ENCODE assay signal across 7 cellular contexts in genomic region chr17:80970044-80970761, GRCh38. TPM values are rescaled to one million over a fixed set of nuclear protein-coding genes. Genes with fewer than 3 reads are reported as not detected.
DNase-seq lines count a peak whose midpoint lies in the region; ATAC-seq and TF ChIP-seq lines count a peak whose summit lies in the region.

No MANE protein-coding gene starts in this region.

- no peak overlapping the region for H2AFZ ChIP-seq in smooth muscle cell (ENCODE audit: low read depth)

- H3K9me3 ChIP-seq in smooth muscle cell (replicated peaks; ENCODE audit: low read depth) (no peaks in the 10 kb centered on the region), colonic mucosa (no peaks in the 10 kb centered on the region)

- peak; percentile 73 for TF ChIP-seq CTCF in GM12865 (IDR thresholded peaks at IDR 0.05; ENCODE audit: insufficient read depth, low read depth, low read length, missing control alignments)
- peak; percentile 34 for TF ChIP-seq CTCF in smooth muscle cell (IDR thresholded peaks at IDR 0.05; ENCODE audit: borderline replicate concordance, insufficient read depth, poor library complexity, severe bottlenecking)
- no peak for TF ChIP-seq CTCF in colonic mucosa (IDR thresholded peaks at IDR 0.05)

- ATAC-seq in HG02885 (IDR thresholded peaks at IDR 0.05; ENCODE audit: poor library complexity, unreplicated experiment) = no peak

- no peaks in the 10 kb centered on the region for H3K4me1 ChIP-seq in smooth muscle cell (ENCODE audit: low read depth)
- no peaks in the 10 kb centered on the region for H3K4me1 ChIP-seq in colonic mucosa

- no peaks in the 10 kb centered on the region for H3K79me2 ChIP-seq in smooth muscle cell (ENCODE audit: low read depth)

- 83% methylated on average over 20 of the region's 20 CpGs for WGBS in smooth muscle cell (ENCODE audit: low lambda C conversion rate)

- H3K27ac ChIP-seq in smooth muscle cell (ENCODE audit: low read depth) (no peak overlapping the region), colonic mucosa (no peak overlapping the region)

- H3K9ac ChIP-seq in smooth muscle cell (ENCODE audit: low read depth) = no peak overlapping the region
- no peak overlapping the region for H3K9ac ChIP-seq in colonic mucosa (ENCODE audit: low read depth in 2 of 2, low read length in 2 of 2)

- H3K27me3 ChIP-seq in smooth muscle cell (ENCODE audit: low read depth) = no peaks in the 10 kb centered on the region
- peaks cover 4% of the 10 kb centered on the region for H3K27me3 ChIP-seq in colonic mucosa

- intact Hi-C loops in head of caudate nucleus (cut with DNase I) (no loop called here), colonic mucosa (cut with DNase I) (no loop called here)

- H3K4me2 ChIP-seq in smooth muscle cell = no peak overlapping the region

- peak; percentile 69 for DNase-seq in GM12865 (ENCODE audit: low read depth)
- peak; percentile 46 for DNase-seq in NCI-H1694 treated with DMSO at 0.1 percent for 48 hours (lab: John Stamatoyannopoulos, UW)
- DNase-seq in activated effector memory CD4-positive, alpha-beta T cell treated with Interleukin-2 at 50 U/mL for 16 hours = peak; percentile 20
- peak in 39 of 42 donors; percentile 34 to 80 (median 62) for DNase-seq in head of caudate nucleus
- no peak for DNase-seq in smooth muscle cell (lab: John Stamatoyannopoulos, UW; ENCODE audit: unreplicated experiment)
- no peak for DNase-seq in colonic mucosa

- H3F3A ChIP-seq in smooth muscle cell (ENCODE audit: low read depth) = no peaks in the 10 kb centered on the region

- no peaks in the 10 kb centered on the region for H4K20me1 ChIP-seq in smooth muscle cell (ENCODE audit: low read depth)

- H3K36me3 ChIP-seq in smooth muscle cell (ENCODE audit: low read depth) (no peaks in the 10 kb centered on the region), colonic mucosa (no peaks in the 10 kb centered on the region)

- no peak overlapping the region for H3K4me3 ChIP-seq in GM12865 (ENCODE audit: low read depth, low read length)
- H3K4me3 ChIP-seq in smooth muscle cell = no peak overlapping the region
- no peak overlapping the region for H3K4me3 ChIP-seq in colonic mucosa

RNA-seq across cellular contexts. Expression of gene CHMP6, which starts 21.4 kb away (rescaled TPM):
- total RNA-seq in smooth muscle cell = 5.8 and 11.9 TPM in 2 replicates
- polyA plus RNA-seq in smooth muscle cell = 21.5 and 30.9 TPM in 2 replicates
- total RNA-seq in colonic mucosa = 10 to 100 TPM; 29.1 to 43.5 TPM

Comparison
In these comparisons a context has a peak if more than half of its experiments do, and no peak if none do; other contexts are left out.
1. DNase-seq: peak in GM12865 (single experiment), NCI-H1694 treated with DMSO at 0.1 percent for 48 hours (single experiment), activated effector memory CD4-positive, alpha-beta T cell treated with Interleukin-2 at 50 U/mL for 16 hours (single experiment) and head of caudate nucleus (39 of 42); none in smooth muscle cell (single experiment) and colonic mucosa (single experiment).